In the genomic region with DNA sequence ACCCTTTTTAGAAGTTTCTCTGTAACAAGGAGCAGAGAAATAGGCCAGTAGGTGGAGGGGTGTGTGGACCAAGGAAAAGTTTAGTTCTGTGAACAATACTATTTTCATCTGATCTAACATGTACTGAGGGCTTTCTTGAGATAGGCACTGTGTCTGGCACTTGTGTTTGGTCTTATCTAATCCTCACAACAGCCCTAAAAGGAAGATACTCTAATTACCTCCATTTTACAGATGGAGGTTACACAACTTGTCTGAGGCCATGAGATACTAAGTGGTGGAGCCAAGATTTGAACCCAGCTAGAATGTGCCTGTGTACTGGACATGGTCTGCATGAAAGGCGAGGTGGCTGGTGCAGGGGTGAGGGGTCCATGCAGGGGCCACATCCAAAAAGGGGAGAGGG, we compare ENCODE assay signal across 20 cellular contexts. TPM values are rescaled to one million over a fixed set of nuclear protein-coding genes. Genes with fewer than 3 reads are reported as not detected.
DNase-seq lines count a peak whose midpoint lies in the region; ATAC-seq and FAIRE-seq lines count a peak whose summit lies in the region.
"Had no signal": no experiment of that assay in that cellular context is flagged by ENCODE, and none has a peak within 500 bp of the region (broad histone marks: within the 10 kb centered on the region; RNA-seq: fewer than 3 reads in every experiment).

No MANE protein-coding gene starts in this region.

- peak; percentile 35 for FAIRE-seq in GM19239 (lab: Jason Lieb, UNC)
- FAIRE-seq: endothelial cell of umbilical vein had no signal

- CTCF ChIA-PET in naive thymus-derived CD4-positive, alpha-beta T cell (lab: Charles Lee): no interaction called here

- H3K9me3 Mint-ChIP-seq in CD4-positive, CD25-positive, alpha-beta regulatory T cell: no peaks in the 10 kb centered on the region
- H3K9me3 Mint-ChIP-seq in activated naive CD8-positive, alpha-beta T cell treated with anti-CD3 and anti-CD28 coated beads for 36 hours: no peaks in the 10 kb centered on the region
- peaks cover 0 to 1% (median 0%) of the 10 kb centered on the region in 11 donors for H3K9me3 Mint-ChIP-seq in naive thymus-derived CD4-positive, alpha-beta T cell

- peak overlapping the region; percentile 17 for H3K4me3 ChIP-seq in CD4-positive, CD25-positive, alpha-beta regulatory T cell (ENCODE audit: low read depth, low read length)
- H3K4me3 ChIP-seq in naive thymus-derived CD4-positive, alpha-beta T cell (ENCODE audit: low read length): no peak overlapping the region
- H3K4me3 ChIP-seq: vagina had no signal

- no peak for DNase-seq in CD4-positive, CD25-positive, alpha-beta regulatory T cell
- DNase-seq in GM19239 (ENCODE audit: insufficient read length, low spot score): no peak
- DNase-seq in activated naive CD8-positive, alpha-beta T cell treated with anti-CD3 and anti-CD28 coated beads for 36 hours: no peak
- DNase-seq in naive thymus-derived CD4-positive, alpha-beta T cell: no peak
- no peak for DNase-seq in NCI-H2196 (lab: John Stamatoyannopoulos, UW; ENCODE audit: unreplicated experiment)
- no peak for DNase-seq in T-helper 9 cell
- no peak for DNase-seq in NCI-H510A (lab: John Stamatoyannopoulos, UW)
- DNase-seq: activated CD4-positive, CD25-positive, alpha-beta regulatory T cell treated with anti-CD3 and anti-CD28 coated beads, Interleukin-2, amount 50 U/mL, for 72 hours; activated effector memory CD4-positive, alpha-beta T cell treated with anti-CD3 and anti-CD28 coated beads, Interleukin-2, amount 50 U/mL, for 16 hours; IMR-90; kidney glomerular epithelial cell; NCI-H1092 treated with DMSO at 0.1 percent for 48 hours; NCI-H226; PC-3; retina had no signal

- intact Hi-C loops in naive thymus-derived CD4-positive, alpha-beta T cell (cut with micrococcal nuclease): no loop called here

- H3K4me3 Mint-ChIP-seq in CD4-positive, CD25-positive, alpha-beta regulatory T cell: peak overlapping the region in 3 of 4 donors; percentile 50 to 87 (median 73)
- H3K4me3 Mint-ChIP-seq in activated naive CD8-positive, alpha-beta T cell treated with anti-CD3 and anti-CD28 coated beads for 36 hours: peak overlapping the region; percentile 25
- peak overlapping the region; percentile 42 to 88 (median 68) for H3K4me3 Mint-ChIP-seq in naive thymus-derived CD4-positive, alpha-beta T cell

- H3K27ac Mint-ChIP-seq in CD4-positive, CD25-positive, alpha-beta regulatory T cell: peak overlapping the region; percentile 88 to 95 (median 91)
- H3K27ac Mint-ChIP-seq in activated naive CD8-positive, alpha-beta T cell treated with anti-CD3 and anti-CD28 coated beads for 36 hours: peak overlapping the region; percentile 88
- H3K27ac Mint-ChIP-seq in naive thymus-derived CD4-positive, alpha-beta T cell: peak overlapping the region; percentile 80 to 95 (median 91)

- ATAC-seq in CD4-positive, CD25-positive, alpha-beta regulatory T cell (ENCODE audit: low read depth in 2 of 2): no peak
- no peak for ATAC-seq in naive thymus-derived CD4-positive, alpha-beta T cell
- ATAC-seq in esophagus mucosa: no peak
- ATAC-seq: PC-3 had no signal

- POLR2A ChIA-PET in naive thymus-derived CD4-positive, alpha-beta T cell (lab: Charles Lee): interaction anchor here (1.9 kb wide), 1 partner anchor 8 kb away, joined by 6 read pairs; the partner anchor contains the start of gene SENP3

- H3K4me1 ChIP-seq in CD4-positive, CD25-positive, alpha-beta regulatory T cell (ENCODE audit: control insufficient read depth, insufficient read depth, low read length, poor library complexity, severe bottlenecking): peaks cover 48% of the 10 kb centered on the region
- H3K4me1 ChIP-seq in naive thymus-derived CD4-positive, alpha-beta T cell (ENCODE audit: control insufficient read depth in 2 of 2, insufficient read depth in 2 of 2, low read length in 2 of 2): peaks cover 15 to 59% of the 10 kb centered on the region in 2 donors

- no peaks in the 10 kb centered on the region for H3K36me3 ChIP-seq in CD4-positive, CD25-positive, alpha-beta regulatory T cell (ENCODE audit: control insufficient read depth, insufficient read depth, low read length)
- peaks cover 0 to 4% (median 0%) of the 10 kb centered on the region in 3 experiments for H3K36me3 ChIP-seq in naive thymus-derived CD4-positive, alpha-beta T cell (ENCODE audit: control insufficient read depth in 2 of 3, insufficient read depth in 3 of 3, low read length in 3 of 3)
- H3K36me3 ChIP-seq: vagina had no signal

- peaks cover 21% of the 10 kb centered on the region for H3K36me3 Mint-ChIP-seq in CD4-positive, CD25-positive, alpha-beta regulatory T cell
- peaks cover 7% of the 10 kb centered on the region for H3K36me3 Mint-ChIP-seq in activated naive CD8-positive, alpha-beta T cell treated with anti-CD3 and anti-CD28 coated beads for 36 hours
- H3K36me3 Mint-ChIP-seq in naive thymus-derived CD4-positive, alpha-beta T cell: peaks cover 0 to 39% (median 10%) of the 10 kb centered on the region in 5 donors

- H3K4me1 Mint-ChIP-seq in CD4-positive, CD25-positive, alpha-beta regulatory T cell: peaks cover 5 to 71% (median 52%) of the 10 kb centered on the region in 4 donors
- peaks cover 62% of the 10 kb centered on the region for H3K4me1 Mint-ChIP-seq in activated naive CD8-positive, alpha-beta T cell treated with anti-CD3 and anti-CD28 coated beads for 36 hours
- peaks cover 63 to 83% (median 69%) of the 10 kb centered on the region in 7 donors for H3K4me1 Mint-ChIP-seq in naive thymus-derived CD4-positive, alpha-beta T cell

- peak overlapping the region; percentile 63 for H3K27ac ChIP-seq in CD4-positive, CD25-positive, alpha-beta regulatory T cell (ENCODE audit: insufficient read depth, low read length, poor library complexity, severe bottlenecking)
- peak overlapping the region; percentile 47 for H3K27ac ChIP-seq in naive thymus-derived CD4-positive, alpha-beta T cell (ENCODE audit: low read depth, low read length)
- H3K27ac ChIP-seq: C4-2B, vagina had no signal

- no peaks in the 10 kb centered on the region for H3K27me3 Mint-ChIP-seq in CD4-positive, CD25-positive, alpha-beta regulatory T cell
- H3K27me3 Mint-ChIP-seq in activated naive CD8-positive, alpha-beta T cell treated with anti-CD3 and anti-CD28 coated beads for 36 hours: no peaks in the 10 kb centered on the region
- no peaks in the 10 kb centered on the region for H3K27me3 Mint-ChIP-seq in naive thymus-derived CD4-positive, alpha-beta T cell

- no peaks in the 10 kb centered on the region for H3K9me3 ChIP-seq in CD4-positive, CD25-positive, alpha-beta regulatory T cell (ENCODE audit: control insufficient read depth in 2 of 2, low read length in 2 of 2)
- H3K9me3 ChIP-seq in naive thymus-derived CD4-positive, alpha-beta T cell (ENCODE audit: control insufficient read depth in 2 of 3, low read length in 3 of 3): no peaks in the 10 kb centered on the region
- H3K9me3 ChIP-seq: vagina had no signal

- no peaks in the 10 kb centered on the region for H3K27me3 ChIP-seq in CD4-positive, CD25-positive, alpha-beta regulatory T cell (ENCODE audit: control insufficient read depth, insufficient read depth, low read length)
- H3K27me3 ChIP-seq in naive thymus-derived CD4-positive, alpha-beta T cell (ENCODE audit: control insufficient read depth in 2 of 2, insufficient read depth in 2 of 2, low read length in 2 of 2): no peaks in the 10 kb centered on the region
- H3K27me3 ChIP-seq: vagina had no signal

RNA-seq across cellular contexts. Expression of gene TNFSF12, which starts 4.5 kb away (rescaled TPM):
- total RNA-seq in CD4-positive, CD25-positive, alpha-beta regulatory T cell: 46.9 TPM
- 10 to 100 TPM; 35.5 to 49.6 (median 41.9) TPM for polyA plus RNA-seq in CD4-positive, CD25-positive, alpha-beta regulatory T cell
- total RNA-seq in activated naive CD8-positive, alpha-beta T cell treated with anti-CD3 and anti-CD28 coated beads for 36 hours: 10 to 100 TPM; 11.6 to 15.1 TPM
- total RNA-seq in naive thymus-derived CD4-positive, alpha-beta T cell: 10 to 100 TPM; 27.3 to 82.4 (median 36.9) TPM
- 10 to 100 TPM; 25.4 to 36.1 TPM for polyA plus RNA-seq in naive thymus-derived CD4-positive, alpha-beta T cell
- 2.7 TPM for total RNA-seq in esophagus mucosa
- total RNA-seq: G401 had no signal

RNA-seq across cellular contexts. Expression of gene TNFSF13, which starts 5.2 kb away (rescaled TPM):
- total RNA-seq in CD4-positive, CD25-positive, alpha-beta regulatory T cell: 1.6 TPM
- under 1 TPM in 3 of 4 donors, not detected in 1; 0.41 to 0.52 (median 0.44) TPM for polyA plus RNA-seq in CD4-positive, CD25-positive, alpha-beta regulatory T cell
- 1 to 10 TPM; 6.3 to 7.3 TPM for total RNA-seq in activated naive CD8-positive, alpha-beta T cell treated with anti-CD3 and anti-CD28 coated beads for 36 hours
- total RNA-seq in naive thymus-derived CD4-positive, alpha-beta T cell: 10 to 100 TPM in 1 of 5 experiments, 1 to 10 TPM in 4; 2.0 to 45.6 (median 4.4) TPM
- 1 to 10 TPM; 1.1 to 1.5 TPM for polyA plus RNA-seq in naive thymus-derived CD4-positive, alpha-beta T cell
- total RNA-seq in esophagus mucosa: 6.4 TPM
- total RNA-seq: G401, IMR-90 had no signal

RNA-seq across cellular contexts. Expression of gene SENP3, which starts 8.4 kb away (rescaled TPM):
- total RNA-seq in CD4-positive, CD25-positive, alpha-beta regulatory T cell: 30.7 TPM
- 10 to 100 TPM; 10.1 to 16.1 (median 11.8) TPM for polyA plus RNA-seq in CD4-positive, CD25-positive, alpha-beta regulatory T cell
- total RNA-seq in activated naive CD8-positive, alpha-beta T cell treated with anti-CD3 and anti-CD28 coated beads for 36 hours: 100 to 1,000 TPM in 1 of 2 experiments, 10 to 100 TPM in 1; 96.5 to 100 TPM
- total RNA-seq in naive thymus-derived CD4-positive, alpha-beta T cell: 10 to 100 TPM; 35.0 to 43.8 (median 40.8) TPM
- polyA plus RNA-seq in naive thymus-derived CD4-positive, alpha-beta T cell: 10 to 100 TPM; 13.2 to 20.6 TPM
- total RNA-seq in esophagus mucosa: 34.5 TPM

RNA-seq across cellular contexts. Expression of gene CD68, which starts 26.1 kb away (rescaled TPM):
- 0.25 TPM for total RNA-seq in CD4-positive, CD25-positive, alpha-beta regulatory T cell
- polyA plus RNA-seq in CD4-positive, CD25-positive, alpha-beta regulatory T cell: 1 to 10 TPM in 1 of 4 donors, under 1 TPM in 2, not detected in 1; 0.65 to 1.2 (median 0.89) TPM
- total RNA-seq in activated naive CD8-positive, alpha-beta T cell treated with anti-CD3 and anti-CD28 coated beads for 36 hours: 1 to 10 TPM; 6.6 to 6.7 TPM
- total RNA-seq in naive thymus-derived CD4-positive, alpha-beta T cell: 100 to 1,000 TPM in 1 of 5 experiments, 10 to 100 TPM in 2, 1 to 10 TPM in 2; 6.8 to 176 (median 18.8) TPM
- polyA plus RNA-seq in naive thymus-derived CD4-positive, alpha-beta T cell: under 1 TPM; 0.12 to 0.21 TPM
- 61.3 TPM for total RNA-seq in esophagus mucosa

RNA-seq across cellular contexts. Expression of gene MPDU1, which starts 30.3 kb away (rescaled TPM):
- 40.0 TPM for total RNA-seq in CD4-positive, CD25-positive, alpha-beta regulatory T cell
- 10 to 100 TPM; 41.0 to 63.7 (median 48.4) TPM for polyA plus RNA-seq in CD4-positive, CD25-positive, alpha-beta regulatory T cell
- total RNA-seq in activated naive CD8-positive, alpha-beta T cell treated with anti-CD3 and anti-CD28 coated beads for 36 hours: 10 to 100 TPM; 72.8 to 77.2 TPM
- 10 to 100 TPM; 25.4 to 79.8 (median 31.4) TPM for total RNA-seq in naive thymus-derived CD4-positive, alpha-beta T cell
- 10 to 100 TPM; 39.1 to 52.3 TPM for polyA plus RNA-seq in naive thymus-derived CD4-positive, alpha-beta T cell
- 36.7 TPM for total RNA-seq in esophagus mucosa
